ENCODE assay signal across 1 cellular context in genomic region chr16:59440-60059, GRCh38.
TF ChIP-seq lines count a peak whose summit lies in the region.

No MANE protein-coding gene starts in this region.

TF ChIP-seq in HepG2, 621 proteins besides CTCF, POLR2A, EP300 and RAD21:
- TF ChIP-seq XRCC5 (optimal IDR thresholded peaks at IDR 0.05; ENCODE audit: low read length): no peak
- TF ChIP-seq LCORL (IDR thresholded peaks at IDR 0.05): no peak
- no peak for TF ChIP-seq LCORL (CRISPR knock-in tag; IDR thresholded peaks at IDR 0.05)
- TF ChIP-seq PCBP2 (optimal IDR thresholded peaks at IDR 0.05; ENCODE audit: low read depth, low read length, poor library complexity, severe bottlenecking): no peak
- TF ChIP-seq ZSCAN22 (CRISPR knock-in tag; IDR thresholded peaks at IDR 0.05): no peak
- TF ChIP-seq ZNF776 (CRISPR knock-in tag; IDR thresholded peaks at IDR 0.05): no peak
- no peak for TF ChIP-seq MTA1 (CRISPR knock-in tag; IDR thresholded peaks at IDR 0.05; ENCODE audit: borderline replicate concordance)
- TF ChIP-seq POLR2G (IDR thresholded peaks at IDR 0.05; ENCODE audit: low read depth, low read length): 0 out of 2 replicates have a peak, but pooled peaks have one; percentile 22
- no peak for TF ChIP-seq ZFP37 (CRISPR knock-in tag; IDR thresholded peaks at IDR 0.05; ENCODE audit: borderline replicate concordance)
